Comparison of ENCODE assay signal across 27 cellular contexts in genomic region chrX:12657433-12657832, GRCh38.
"Had no signal": no experiment of that assay in that cellular context is flagged by ENCODE, and none has a peak within 500 bp of the region (broad histone marks: within the 10 kb centered on the region; RNA-seq: fewer than 3 reads in every experiment).

No MANE protein-coding gene starts in this region.

- H3K36me3 ChIP-seq: adrenal gland, colonic mucosa, esophagus squamous epithelium, gastroesophageal sphincter had no signal

- H3K27me3 ChIP-seq: adrenal gland, body of pancreas, colonic mucosa, esophagus squamous epithelium, gastroesophageal sphincter had no signal

- H3K9me3 ChIP-seq: adrenal gland, body of pancreas, colonic mucosa, esophagus squamous epithelium, gastroesophageal sphincter had no signal

- H3K4me1 ChIP-seq: adrenal gland, body of pancreas, colonic mucosa, esophagus squamous epithelium, gastroesophageal sphincter had no signal

- FAIRE-seq: endometrium, endothelial cell of umbilical vein had no signal

- H3K27ac ChIP-seq: adrenal gland, body of pancreas, colonic mucosa, epithelial cell of prostate, esophagus squamous epithelium, gastroesophageal sphincter had no signal

- ATAC-seq: activated CD8-positive, alpha-beta memory T cell treated with anti-CD3 and anti-CD28 coated beads, Interleukin-2, amount 10 ng/mL, durations not matched to agents 7 days and 5 days; activated CD8-positive, alpha-beta T cell treated with anti-CD3 and anti-CD28 coated beads, Interleukin-2, amount 10 ng/mL, durations not matched to agents 7 days and 5 days; body of pancreas; gastroesophageal sphincter had no signal

- DNase-seq: activated CD4-positive, alpha-beta T cell treated with anti-CD3 and anti-CD28 coated beads for 36 hours; activated CD4-positive, alpha-beta T cell treated with anti-CD3 and anti-CD28 coated beads, Interleukin-2, amount 10 ng/mL, durations not matched to agents 24 days and 14 days; activated CD4-positive, CD25-positive, alpha-beta regulatory T cell; activated CD4-positive, CD25-positive, alpha-beta regulatory T cell treated with anti-CD3 and anti-CD28 coated beads, Interleukin-2, amount 50 U/mL, for 72 hours; activated CD8-positive, alpha-beta memory T cell treated with anti-CD3 and anti-CD28 coated beads, Interleukin-2, amount 50 U/mL, for 4 hours; activated CD8-positive, alpha-beta T cell treated with anti-CD3 and anti-CD28 coated beads, Interleukin-2, amount 10 ng/mL, durations not matched to agents 7 days and 5 days; activated effector memory CD4-positive, alpha-beta T cell treated with anti-CD3 and anti-CD28 coated beads, Interleukin-2, amount 50 U/mL, for 16 hours; activated naive CD4-positive, alpha-beta T cell treated with anti-CD3 and anti-CD28 coated beads for 36 hours; activated naive CD8-positive, alpha-beta T cell treated with anti-CD3 and anti-CD28 coated beads for 36 hours; activated naive CD8-positive, alpha-beta T cell treated with anti-CD3 and anti-CD28 coated beads, Interleukin-2, amount 50 U/mL, for 24 hours; activated T-cell treated with anti-CD3 and anti-CD28 coated beads, Interleukin-2, amount 50 U/mL, for 1 hour; activated T-cell treated with anti-CD3 and anti-CD28 coated beads, Interleukin-2, amount 50 U/mL, for 48 hours; adrenal gland; amygdala; aorta; body of pancreas; caudate nucleus; colonic mucosa; effector CD8-positive, alpha-beta T cell; esophagus squamous epithelium; foreskin melanocyte; T-helper 2 cell had no signal

- H3K4me3 ChIP-seq: adrenal gland, body of pancreas, colonic mucosa, esophagus squamous epithelium, gastroesophageal sphincter had no signal
